ENCODE assay signal across 27 cellular contexts in genomic region chr16:87418216-87418615, GRCh38.
"Had no signal": no experiment of that assay in that cellular context is flagged by ENCODE, and none has a peak within 500 bp of the region (broad histone marks: within the 10 kb centered on the region; RNA-seq: fewer than 3 reads in every experiment).

No MANE protein-coding gene starts in this region.

- H3K4me3 Mint-ChIP-seq: dendritic cell treated with granulocyte-macrophage colony-stimulating factor and Interleukin-4, amounts not matched to agents 40 ng/mL and 50 ng/mL, for 4 days; memory B cell; naive B cell; natural killer cell treated with Interleukin-12 subunit alpha and Interleukin-12 subunit beta and Interleukin-15 and Interleukin-18, amount 100 ng/mL, for 72 hours; neural crest cell; stimulated activated memory B cell treated with anti-CD40 and anti-IgM and Interleukin-4, amounts not matched to agents 10 μg/mL and 1 μg/mL and 100 μg/mL, for 72 hours; type B pancreatic cell had no signal

- H3K36me3 Mint-ChIP-seq: naive B cell had no signal

- FAIRE-seq: endothelial cell of umbilical vein, kidney had no signal

- H3K27ac Mint-ChIP-seq: dendritic cell treated with granulocyte-macrophage colony-stimulating factor and Interleukin-4, amounts not matched to agents 40 ng/mL and 50 ng/mL, for 4 days; memory B cell; naive B cell; natural killer cell treated with Interleukin-12 subunit alpha and Interleukin-12 subunit beta and Interleukin-15 and Interleukin-18, amount 100 ng/mL, for 72 hours; stimulated activated memory B cell treated with anti-CD40 and anti-IgM and Interleukin-4, amounts not matched to agents 10 μg/mL and 1 μg/mL and 100 μg/mL, for 72 hours; type B pancreatic cell had no signal

- DNase-seq: effector memory CD4-positive, alpha-beta T cell; foreskin keratinocyte; heart left ventricle; kidney; naive B cell; stimulated activated CD4-positive, alpha-beta T cell treated with anti-CD3 and anti-CD28 coated beads, Interleukin-2, amount 100 ng/mL, for 24 hours; stimulated activated CD4-positive, alpha-beta T cell treated with anti-CD3 and anti-CD28 coated beads, Interleukin-4, amount 100 ng/mL, for 24 hours; stimulated activated naive CD8-positive, alpha-beta T cell treated with anti-CD3 and anti-CD28 coated beads, Interleukin-15, Interleukin-2, amounts not matched to agents 100 U/mL and 50 U/mL, for 24 hours; substantia nigra; testis had no signal

- H3K27ac ChIP-seq: colonic mucosa, esophagus muscularis mucosa, foreskin keratinocyte, gastroesophageal sphincter, heart left ventricle, hepatocyte, left lung, parathyroid adenoma, prostate gland, right atrium auricular region, testis, tibial artery had no signal

- H3K9me3 ChIP-seq: colonic mucosa, esophagus muscularis mucosa, gastroesophageal sphincter, heart left ventricle, left lung, prostate gland, right atrium auricular region, testis, tibial artery had no signal

- H3K9me3 Mint-ChIP-seq: dendritic cell treated with granulocyte-macrophage colony-stimulating factor and Interleukin-4, amounts not matched to agents 40 ng/mL and 50 ng/mL, for 4 days; memory B cell; naive B cell; natural killer cell treated with Interleukin-12 subunit alpha and Interleukin-12 subunit beta and Interleukin-15 and Interleukin-18, amount 100 ng/mL, for 72 hours; neural crest cell; stimulated activated memory B cell treated with anti-CD40 and anti-IgM and Interleukin-4, amounts not matched to agents 10 μg/mL and 1 μg/mL and 100 μg/mL, for 72 hours; type B pancreatic cell had no signal

- ATAC-seq: foreskin keratinocyte; gastroesophageal sphincter; stimulated activated memory B cell treated with anti-CD40 and anti-IgM and Interleukin-4, amounts not matched to agents 10 μg/mL and 1 μg/mL and 100 μg/mL, for 72 hours; stimulated activated naive CD8-positive, alpha-beta T cell treated with anti-CD3 and anti-CD28 coated beads, Interleukin-15, Interleukin-2, amounts not matched to agents 100 U/mL and 50 U/mL, for 24 hours had no signal

- H3K4me1 Mint-ChIP-seq: memory B cell; naive B cell; stimulated activated memory B cell treated with anti-CD40 and anti-IgM and Interleukin-4, amounts not matched to agents 10 μg/mL and 1 μg/mL and 100 μg/mL, for 72 hours had no signal

- H3K4me1 ChIP-seq: colonic mucosa, foreskin keratinocyte, left lung, parathyroid adenoma, prostate gland, right atrium auricular region, testis, tibial artery had no signal

- H3K4me2 ChIP-seq: hepatocyte had no signal

- H3K27me3 Mint-ChIP-seq: dendritic cell treated with granulocyte-macrophage colony-stimulating factor and Interleukin-4, amounts not matched to agents 40 ng/mL and 50 ng/mL, for 4 days; naive B cell; natural killer cell treated with Interleukin-12 subunit alpha and Interleukin-12 subunit beta and Interleukin-15 and Interleukin-18, amount 100 ng/mL, for 72 hours; type B pancreatic cell had no signal

- H3K27me3 ChIP-seq: colonic mucosa, esophagus muscularis mucosa, foreskin keratinocyte, gastroesophageal sphincter, heart left ventricle, hepatocyte, left lung, right atrium auricular region, testis, tibial artery had no signal

- H3K4me3 ChIP-seq: colonic mucosa, esophagus muscularis mucosa, gastroesophageal sphincter, heart left ventricle, hepatocyte, left lung, lung, prostate gland, right atrium auricular region, testis, tibial artery had no signal
